14 cellular contexts compared by ENCODE assay signal in the genomic region with DNA sequence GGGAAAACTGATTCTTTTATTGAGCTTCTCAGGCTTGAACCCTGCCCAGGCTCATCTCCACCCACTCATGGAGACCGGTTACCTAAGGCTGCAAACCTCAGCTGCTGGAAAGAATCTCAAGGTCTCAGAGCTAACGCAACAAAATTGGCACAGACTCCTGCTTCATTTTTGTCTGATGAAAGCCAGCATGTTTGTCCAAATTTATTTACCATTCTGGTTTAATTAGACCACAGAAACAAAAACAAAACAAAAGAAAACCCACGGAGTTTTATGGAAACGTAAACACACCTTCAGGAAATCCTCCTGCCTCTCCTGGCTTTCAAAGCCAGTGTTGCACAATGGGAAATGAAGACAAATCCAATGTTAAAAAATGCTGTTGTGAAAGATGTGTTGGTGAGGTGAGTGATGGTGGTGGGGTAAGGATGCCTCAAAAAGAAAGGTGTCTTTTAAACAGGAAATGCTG. TPM values are rescaled to one million over a fixed set of nuclear protein-coding genes. Genes with fewer than 3 reads are reported as not detected.
DNase-seq lines count a peak whose midpoint lies in the region; ATAC-seq and TF ChIP-seq lines count a peak whose summit lies in the region.
"Had no signal": no experiment of that assay in that cellular context is flagged by ENCODE, and none has a peak within 500 bp of the region (broad histone marks: within the 10 kb centered on the region; RNA-seq: fewer than 3 reads in every experiment).

No MANE protein-coding gene starts in this region.

- H3K9me3 ChIP-seq in PC-9 (ENCODE audit: insufficient read depth, low read depth) (no peaks in the 10 kb centered on the region), thoracic aorta (no peaks in the 10 kb centered on the region)
- no peaks in the 10 kb centered on the region for H3K9me3 ChIP-seq in CD8-positive, alpha-beta memory T cell (ENCODE audit: low read length)

- no peaks in the 10 kb centered on the region for H4K20me1 ChIP-seq in PC-9 (ENCODE audit: insufficient read depth)

- H3K27me3 ChIP-seq in PC-9 (ENCODE audit: insufficient read depth, low read depth) (no peaks in the 10 kb centered on the region), thoracic aorta (replicated peaks; ENCODE audit: insufficient read depth) (no peaks in the 10 kb centered on the region)
- peaks cover 5% of the 10 kb centered on the region for H3K27me3 ChIP-seq in CD8-positive, alpha-beta memory T cell (ENCODE audit: insufficient read depth, low read length, poor library complexity, severe bottlenecking)

- peaks cover 0 to 1% (median 0%) of the 10 kb centered on the region in 3 donors for H3K36me3 Mint-ChIP-seq in CD8-positive, alpha-beta memory T cell
- H3K36me3 Mint-ChIP-seq: CD4-positive, alpha-beta memory T cell had no signal

- H3K9me2 ChIP-seq in PC-9 (ENCODE audit: insufficient read depth), result no peaks in the 10 kb centered on the region

- H3K4me1 ChIP-seq in PC-9 (replicated peaks; ENCODE audit: insufficient read depth) (peaks cover 14% of the 10 kb centered on the region), thoracic aorta (ENCODE audit: control insufficient read depth in 1 of 2, low read depth in 2 of 2) (peaks cover 12 to 34% of the 10 kb centered on the region in 2 donors)
- H3K4me1 ChIP-seq in CD8-positive, alpha-beta memory T cell (ENCODE audit: insufficient read depth, low read length), result peaks cover 3% of the 10 kb centered on the region

- POLR2A ChIA-PET in PC-9 (lab: Charles Lee; ENCODE audit: unreplicated experiment), result no interaction called here
- POLR2A ChIA-PET in CD8-positive, alpha-beta memory T cell (lab: Charles Lee), result no interaction called here

- H3K4me3 ChIP-seq in PC-9, result peak overlapping the region; percentile 1; the same call in 1 of the 2 replicates
- H3K4me3 ChIP-seq in choroid plexus epithelial cell (ENCODE audit: low read depth, low read length), result no peak overlapping the region
- peak overlapping the region; percentile 3 for H3K4me3 ChIP-seq in thoracic aorta
- H3K4me3 ChIP-seq in CD8-positive, alpha-beta memory T cell (ENCODE audit: low read length), result no peak overlapping the region

- peaks cover 10 to 13% (median 10%) of the 10 kb centered on the region in 3 donors for H3K4me1 Mint-ChIP-seq in CD8-positive, alpha-beta memory T cell

- DNase-seq in PC-9 (peak in 1 of 2 experiments; percentile 84), choroid plexus epithelial cell (ENCODE audit: low read depth) (peak; percentile 68), iris pigment epithelial cell (ENCODE audit: low read depth) (peak; percentile 88), thoracic aorta (ENCODE audit: low spot score) (no peak), mesenteric fat pad (ENCODE audit: low spot score) (no peak)
- DNase-seq in CD8-positive, alpha-beta memory T cell, result no peak
- DNase-seq: activated CD4-positive, CD25-positive, alpha-beta regulatory T cell; activated naive CD8-positive, alpha-beta T cell treated with anti-CD3 and anti-CD28 coated beads, Interleukin-2, amount 50 U/mL, for 24 hours; CD4-positive, alpha-beta memory T cell; hypothalamus; NCI-H1930; occipital lobe had no signal

- no peaks in the 10 kb centered on the region for H3K36me3 ChIP-seq in PC-9 (ENCODE audit: low read depth)
- peaks cover 6% of the 10 kb centered on the region for H3K36me3 ChIP-seq in thoracic aorta
- H3K36me3 ChIP-seq in CD8-positive, alpha-beta memory T cell (ENCODE audit: insufficient read depth, low read length), result no peaks in the 10 kb centered on the region

- no peaks in the 10 kb centered on the region for H3K79me2 ChIP-seq in PC-9 (ENCODE audit: low read depth)

- ATAC-seq in thoracic aorta (ENCODE audit: insufficient number of reproducible peaks, low FRiP score, low read depth) (no peak), HG03520 (IDR thresholded peaks at IDR 0.05; ENCODE audit: unreplicated experiment) (no peak)
- ATAC-seq: activated naive CD8-positive, alpha-beta T cell treated with anti-CD3 and anti-CD28 coated beads, Interleukin-2, amount 50 U/mL, for 24 hours; SK-N-SH treated with all-trans-retinoic acid at 6 μM for 48 hours had no signal

- peak overlapping the region; percentile 49 for H3K4me2 ChIP-seq in PC-9

- BruUV-seq in PC-9 (replicated peaks; lab: Mats Ljungman, UMichigan), result no TSS peak

- peaks cover 7 to 59% of the 10 kb centered on the region in 2 donors for H3K27me3 Mint-ChIP-seq in CD8-positive, alpha-beta memory T cell

- CTCF ChIA-PET in PC-9 (lab: Charles Lee), result no interaction called here
- CTCF ChIA-PET in CD8-positive, alpha-beta memory T cell (lab: Charles Lee), result no interaction called here

- intact Hi-C loops in PC-9 (cut with micrococcal nuclease; ENCODE audit: unreplicated experiment), result loop anchor here (10.0 kb wide), 2 partner anchors 197 to 387 kb away; partner anchors contain the start of genes ANKRD37, CFAP97, LRP2BP and SNX25

- no peak overlapping the region for H3K27ac ChIP-seq in PC-9
- H3K27ac ChIP-seq in thoracic aorta, result peak overlapping the region; percentile 45 to 63
- H3K27ac ChIP-seq in CD8-positive, alpha-beta memory T cell (ENCODE audit: low read depth, low read length), result no peak overlapping the region

- no peak for TF ChIP-seq CTCF in PC-9 (conservative IDR thresholded peaks at IDR 0.05)
- TF ChIP-seq CTCF in choroid plexus epithelial cell (conservative IDR thresholded peaks at IDR 0.05; ENCODE audit: low read depth, low read length), result no peak
- no peak for TF ChIP-seq CTCF in thoracic aorta (IDR thresholded peaks at IDR 0.05)

- peak overlapping the region in 1 of 8 donors; percentile 74 for H3K27ac Mint-ChIP-seq in CD8-positive, alpha-beta memory T cell
- H3K27ac Mint-ChIP-seq: activated naive CD8-positive, alpha-beta T cell treated with anti-CD3 and anti-CD28 coated beads, Interleukin-2, amount 50 U/mL, for 24 hours had no signal

- no peaks in the 10 kb centered on the region for H3K9me3 Mint-ChIP-seq in CD8-positive, alpha-beta memory T cell
- H3K9me3 Mint-ChIP-seq: activated naive CD8-positive, alpha-beta T cell treated with anti-CD3 and anti-CD28 coated beads, Interleukin-2, amount 50 U/mL, for 24 hours had no signal

- 0 out of 2 replicates have a peak overlapping the region, but pooled peaks have one; percentile 9 for H2AFZ ChIP-seq in PC-9

- H3F3A ChIP-seq in PC-9 (ENCODE audit: insufficient read depth, low read depth), result no peaks in the 10 kb centered on the region; the same call in 1 of the 2 replicates

- no peak overlapping the region for H3K4me3 Mint-ChIP-seq in CD8-positive, alpha-beta memory T cell
- H3K4me3 Mint-ChIP-seq: activated naive CD8-positive, alpha-beta T cell treated with anti-CD3 and anti-CD28 coated beads, Interleukin-2, amount 50 U/mL, for 24 hours; CD4-positive, alpha-beta memory T cell had no signal

RNA-seq across cellular contexts. Expression of gene PDLIM3, which starts 56.4 kb away (rescaled TPM):
- total RNA-seq in PC-9 (2021) (3.3 and 5.6 TPM in 2 replicates), thoracic aorta (1,000 to 10,000 TPM in 1 of 2 donors, 100 to 1,000 TPM in 1; 835 to 1,176 TPM), mesenteric fat pad (58.5 TPM)
- not detected for total RNA-seq in CD8-positive, alpha-beta memory T cell
- polyA plus RNA-seq in CD8-positive, alpha-beta memory T cell, result not detected
- total RNA-seq: CD4-positive, alpha-beta memory T cell had no signal
- polyA plus RNA-seq: CD4-positive, alpha-beta memory T cell had no signal

Comparison
In these comparisons a context has a peak if more than half of its experiments do, and no peak if none do; other contexts are left out.
1. DNase-seq: peak in choroid plexus epithelial cell (single experiment) and iris pigment epithelial cell (single experiment); none in thoracic aorta (single experiment), mesenteric fat pad (single experiment) and CD8-positive, alpha-beta memory T cell (0 of 5).
2. H3K27ac ChIP-seq: peak in thoracic aorta (2 of 2); none in PC-9 (single experiment) and CD8-positive, alpha-beta memory T cell (single experiment).
3. H3K4me3 ChIP-seq: peak in PC-9 (single experiment) and thoracic aorta (single experiment); none in choroid plexus epithelial cell (single experiment) and CD8-positive, alpha-beta memory T cell (single experiment).
4. RNA of gene PDLIM3, which starts 56.4 kb away (total RNA-seq): 835 to 1,176 TPM in thoracic aorta; 58.5 TPM in mesenteric fat pad (single experiment), 3.3 to 5.6 TPM in PC-9 and not detected in CD8-positive, alpha-beta memory T cell; every median in the first group is over 10 times any median in the second.